9 cellular contexts compared by ENCODE assay signal in the genomic region with DNA sequence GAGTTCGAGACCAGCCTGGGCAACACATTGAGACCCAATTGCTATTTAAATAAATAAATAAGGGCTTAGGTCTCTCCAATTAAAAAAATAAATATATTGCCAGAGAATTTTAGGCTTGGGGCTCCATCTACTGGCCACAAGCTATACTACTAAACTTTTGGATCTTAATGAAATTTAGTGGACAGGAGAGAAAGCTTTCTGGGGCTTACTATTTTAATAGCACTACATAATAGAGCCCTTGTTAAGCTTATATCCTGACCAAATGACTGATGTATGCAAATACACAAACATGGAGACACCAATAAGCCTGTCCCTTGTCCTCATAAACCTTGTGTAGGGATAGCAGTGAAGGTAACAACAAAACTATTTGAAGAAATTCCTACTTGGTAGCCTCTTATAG. TPM values are rescaled to one million over a fixed set of nuclear protein-coding genes. Genes with fewer than 3 reads are reported as not detected.
A peak's percentile ranks its signal among the peaks of the same experiment; 100 is the strongest.
DNase-seq lines count a peak whose midpoint lies in the region; ATAC-seq and TF ChIP-seq lines count a peak whose summit lies in the region.
"Had no signal": no experiment of that assay in that cellular context is flagged by ENCODE, and none has a peak within 500 bp of the region (broad histone marks: within the 10 kb centered on the region; RNA-seq: fewer than 3 reads in every experiment).

No MANE protein-coding gene starts in this region.

- H3K4me3 ChIP-seq in BE2C (ENCODE audit: low read depth, low read length), result no peak overlapping the region
- H3K4me3 ChIP-seq in H7 (ENCODE audit: insufficient read depth, low read depth, low read length), result no peak overlapping the region
- no peak overlapping the region for H3K4me3 ChIP-seq in kidney epithelial cell (ENCODE audit: low read depth, low read length)

- no peaks in the 10 kb centered on the region for H3K4me1 ChIP-seq in BE2C

- no peak overlapping the region for H3K4me3 Mint-ChIP-seq in activated CD4-positive, alpha-beta T cell treated with anti-CD3 and anti-CD28 coated beads, Interleukin-2, amount 10 ng/mL, durations not matched to agents 24 days and 14 days
- H3K4me3 Mint-ChIP-seq: dendritic cell treated with granulocyte-macrophage colony-stimulating factor and Interleukin-4, amounts not matched to agents 40 ng/mL and 50 ng/mL, for 4 days had no signal

- no peaks in the 10 kb centered on the region for H3K9me3 ChIP-seq in BE2C

- no peaks in the 10 kb centered on the region for H3K27me3 Mint-ChIP-seq in activated CD4-positive, alpha-beta T cell treated with anti-CD3 and anti-CD28 coated beads, Interleukin-2, amount 10 ng/mL, durations not matched to agents 24 days and 14 days
- H3K27me3 Mint-ChIP-seq: dendritic cell treated with granulocyte-macrophage colony-stimulating factor and Interleukin-4, amounts not matched to agents 40 ng/mL and 50 ng/mL, for 4 days had no signal

- H3K36me3 Mint-ChIP-seq in activated CD4-positive, alpha-beta T cell treated with anti-CD3 and anti-CD28 coated beads, Interleukin-2, amount 10 ng/mL, durations not matched to agents 24 days and 14 days (ENCODE audit: low read depth), result peaks cover 72% of the 10 kb centered on the region

- peak; percentile 27 for DNase-seq in BE2C
- DNase-seq in H7, result peak; percentile 50
- DNase-seq in activated CD4-positive, alpha-beta T cell treated with anti-CD3 and anti-CD28 coated beads, Interleukin-2, amount 10 ng/mL, durations not matched to agents 24 days and 14 days, result peak; percentile 68
- DNase-seq in kidney epithelial cell (ENCODE audit: low read depth), result no peak
- DNase-seq in HK-2 (ENCODE audit: unreplicated experiment), result no peak
- DNase-seq in iPS-NIHi7 (ENCODE audit: extremely low spot score), result no peak

- no peaks in the 10 kb centered on the region for H3K4me1 Mint-ChIP-seq in activated CD4-positive, alpha-beta T cell treated with anti-CD3 and anti-CD28 coated beads, Interleukin-2, amount 10 ng/mL, durations not matched to agents 24 days and 14 days

- TF ChIP-seq CTCF in BE2C (IDR thresholded peaks at IDR 0.05; ENCODE audit: low read depth, low read length) (peak; percentile 61), kidney epithelial cell (IDR thresholded peaks at IDR 0.05; ENCODE audit: insufficient read depth, low read length, poor library complexity, severe bottlenecking) (peak; percentile 53)

- H3K36me3 ChIP-seq in BE2C (peaks cover 97% of the 10 kb centered on the region), H7 (replicated peaks; ENCODE audit: control insufficient read depth, insufficient read depth, low read length) (peaks cover 61% of the 10 kb centered on the region), kidney epithelial cell (ENCODE audit: control insufficient read depth, insufficient read depth, low read length) (peaks cover 2% of the 10 kb centered on the region)

- H3K27me3 ChIP-seq in BE2C, result no peaks in the 10 kb centered on the region
- H3K27me3 ChIP-seq in H7 (ENCODE audit: control insufficient read depth, insufficient read depth, low read length), result no peaks in the 10 kb centered on the region
- H3K27me3 ChIP-seq in kidney epithelial cell (ENCODE audit: control insufficient read depth, insufficient read depth, low read length), result no peaks in the 10 kb centered on the region

- no peak overlapping the region for H3K27ac Mint-ChIP-seq in activated CD4-positive, alpha-beta T cell treated with anti-CD3 and anti-CD28 coated beads, Interleukin-2, amount 10 ng/mL, durations not matched to agents 24 days and 14 days
- H3K27ac Mint-ChIP-seq: dendritic cell treated with granulocyte-macrophage colony-stimulating factor and Interleukin-4, amounts not matched to agents 40 ng/mL and 50 ng/mL, for 4 days had no signal

- ATAC-seq in GM18519 (IDR thresholded peaks at IDR 0.05; ENCODE audit: low FRiP score, unreplicated experiment), result no peak
- no peak for ATAC-seq in HG02798 (IDR thresholded peaks at IDR 0.05; ENCODE audit: poor library complexity, unreplicated experiment)

- H3K9me3 Mint-ChIP-seq in activated CD4-positive, alpha-beta T cell treated with anti-CD3 and anti-CD28 coated beads, Interleukin-2, amount 10 ng/mL, durations not matched to agents 24 days and 14 days, result no peaks in the 10 kb centered on the region
- H3K9me3 Mint-ChIP-seq: dendritic cell treated with granulocyte-macrophage colony-stimulating factor and Interleukin-4, amounts not matched to agents 40 ng/mL and 50 ng/mL, for 4 days had no signal

- intact Hi-C loops in activated CD4-positive, alpha-beta T cell treated with anti-CD3 and anti-CD28 coated beads, Interleukin-2, amount 10 ng/mL, durations not matched to agents 24 days and 14 days (cut with micrococcal nuclease), result loop anchor here (5.0 kb wide), 1 partner anchor 172 kb away; no protein-coding TSS in a partner anchor

RNA-seq across cellular contexts. Expression of gene CCT3, which starts 18.4 kb away (rescaled TPM):
- polyA plus RNA-seq in BE2C (2012; ENCODE audit: insufficient read depth, insufficient read length, low read depth), result 599 TPM
- 826 and 946 TPM in 2 replicates for total RNA-seq in H7 (2014; rRNA removed; shearing (Covaris generic))
- 623 TPM in 2 replicates for total RNA-seq in activated CD4-positive, alpha-beta T cell treated with anti-CD3 and anti-CD28 coated beads, Interleukin-2, amount 10 ng/mL, durations not matched to agents 24 days and 14 days
- total RNA-seq in kidney epithelial cell, result 303 and 382 TPM in 2 replicates

RNA-seq across cellular contexts. Expression of gene TSACC, which starts 18.7 kb away (rescaled TPM):
- not detected for polyA plus RNA-seq in BE2C (2012; ENCODE audit: insufficient read depth, insufficient read length, low read depth)
- 2.2 and 3.5 TPM in 2 replicates for total RNA-seq in H7 (2014; rRNA removed; shearing (Covaris generic))
- 0.47 and 0.82 TPM in 2 replicates for total RNA-seq in activated CD4-positive, alpha-beta T cell treated with anti-CD3 and anti-CD28 coated beads, Interleukin-2, amount 10 ng/mL, durations not matched to agents 24 days and 14 days
- 0.25 TPM in 1 of 2 replicates, not detected in the other for total RNA-seq in kidney epithelial cell

RNA-seq across cellular contexts. Expression of gene VHLL, which starts 20.6 kb away (rescaled TPM):
- polyA plus RNA-seq in BE2C (2012; ENCODE audit: insufficient read depth, insufficient read length, low read depth), result not detected
- not detected in 2 replicates for total RNA-seq in H7 (2014; rRNA removed; shearing (Covaris generic))
- 0.54 and 1.0 TPM in 2 replicates for total RNA-seq in activated CD4-positive, alpha-beta T cell treated with anti-CD3 and anti-CD28 coated beads, Interleukin-2, amount 10 ng/mL, durations not matched to agents 24 days and 14 days
- not detected in 2 replicates for total RNA-seq in kidney epithelial cell

RNA-seq across cellular contexts. Expression of gene GLMP, which starts 24.2 kb away (rescaled TPM):
- 21.6 TPM for polyA plus RNA-seq in BE2C (2012; ENCODE audit: insufficient read depth, insufficient read length, low read depth)
- 106 and 120 TPM in 2 replicates for total RNA-seq in H7 (2014; rRNA removed; shearing (Covaris generic))
- 15.7 and 16.9 TPM in 2 replicates for total RNA-seq in activated CD4-positive, alpha-beta T cell treated with anti-CD3 and anti-CD28 coated beads, Interleukin-2, amount 10 ng/mL, durations not matched to agents 24 days and 14 days
- total RNA-seq in kidney epithelial cell, result 91.5 and 104 TPM in 2 replicates

RNA-seq across cellular contexts. Expression of gene TMEM79, which starts 35.5 kb away (rescaled TPM):
- 15.7 TPM for polyA plus RNA-seq in BE2C (2012; ENCODE audit: insufficient read depth, insufficient read length, low read depth)
- total RNA-seq in H7 (2014; rRNA removed; shearing (Covaris generic)), result 2.3 and 3.1 TPM in 2 replicates
- total RNA-seq in activated CD4-positive, alpha-beta T cell treated with anti-CD3 and anti-CD28 coated beads, Interleukin-2, amount 10 ng/mL, durations not matched to agents 24 days and 14 days, result 8.6 and 9.3 TPM in 2 replicates
- 1.9 and 3.0 TPM in 2 replicates for total RNA-seq in kidney epithelial cell

Comparison
In these comparisons a context has a peak if more than half of its experiments do, and no peak if none do; other contexts are left out.
1. DNase-seq: peak in BE2C (single experiment), H7 (single experiment) and activated CD4-positive, alpha-beta T cell treated with anti-CD3 and anti-CD28 coated beads, Interleukin-2, amount 10 ng/mL, durations not matched to agents 24 days and 14 days (single experiment); none in kidney epithelial cell (single experiment), HK-2 (single experiment) and iPS-NIHi7 (single experiment).